Comparison of ENCODE assay signal across 1 cellular context in the genomic region with DNA sequence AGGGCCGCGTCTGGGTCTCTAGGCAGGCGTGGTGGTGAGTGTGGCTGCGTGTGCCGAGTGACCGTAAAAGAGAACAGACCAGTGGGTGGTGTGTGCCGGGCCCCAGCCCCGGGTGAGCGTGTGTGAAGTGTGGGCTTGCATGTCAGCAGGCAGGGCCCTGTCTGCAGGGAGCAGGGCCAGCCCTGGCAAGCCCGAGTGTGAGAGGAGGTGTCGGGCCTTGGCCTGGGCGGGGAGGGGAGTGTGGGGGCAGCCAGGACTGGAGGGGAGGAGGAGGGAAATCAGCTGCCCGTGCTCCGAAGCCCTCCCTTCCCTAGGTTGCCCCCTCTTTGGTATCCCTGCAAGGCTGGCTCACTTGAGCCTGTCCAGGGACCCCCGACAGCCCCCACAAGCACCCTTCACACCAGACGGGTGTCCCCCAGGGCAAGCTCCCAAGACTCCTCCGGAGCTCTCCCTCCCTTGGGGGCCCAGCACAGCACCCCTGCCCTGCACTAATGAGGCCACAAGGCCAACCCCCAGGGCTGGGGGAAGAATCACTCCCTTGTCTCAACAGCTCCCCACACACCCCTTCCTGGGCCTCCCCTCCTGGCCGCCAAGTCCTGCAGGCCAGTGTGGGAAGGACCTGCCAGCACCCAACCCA.
TF ChIP-seq lines count a peak whose summit lies in the region.

No MANE protein-coding gene starts in this region.

TF ChIP-seq in K562, 482 proteins besides CTCF, POLR2A, EP300 and RAD21:
- no peak for TF ChIP-seq TCF3 (CRISPR knock-in tag; IDR thresholded peaks at IDR 0.05)
- no peak for TF ChIP-seq FOXA3 (CRISPR knock-in tag; conservative IDR thresholded peaks at IDR 0.05 in 1 of 2, IDR thresholded peaks at IDR 0.05 in 1 of 2)
- TF ChIP-seq, protein P1, sequence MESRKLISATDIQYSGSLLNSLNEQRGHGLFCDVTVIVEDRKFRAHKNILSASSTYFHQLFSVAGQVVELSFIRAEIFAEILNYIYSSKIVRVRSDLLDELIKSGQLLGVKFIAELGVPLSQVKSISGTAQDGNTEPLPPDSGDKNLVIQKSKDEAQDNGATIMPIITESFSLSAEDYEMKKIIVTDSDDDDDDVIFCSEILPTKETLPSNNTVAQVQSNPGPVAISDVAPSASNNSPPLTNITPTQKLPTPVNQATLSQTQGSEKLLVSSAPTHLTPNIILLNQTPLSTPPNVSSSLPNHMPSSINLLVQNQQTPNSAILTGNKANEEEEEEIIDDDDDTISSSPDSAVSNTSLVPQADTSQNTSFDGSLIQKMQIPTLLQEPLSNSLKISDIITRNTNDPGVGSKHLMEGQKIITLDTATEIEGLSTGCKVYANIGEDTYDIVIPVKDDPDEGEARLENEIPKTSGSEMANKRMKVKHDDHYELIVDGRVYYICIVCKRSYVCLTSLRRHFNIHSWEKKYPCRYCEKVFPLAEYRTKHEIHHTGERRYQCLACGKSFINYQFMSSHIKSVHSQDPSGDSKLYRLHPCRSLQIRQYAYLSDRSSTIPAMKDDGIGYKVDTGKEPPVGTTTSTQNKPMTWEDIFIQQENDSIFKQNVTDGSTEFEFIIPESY (CRISPR knock-in tag; IDR thresholded peaks at IDR 0.05), result 0 out of 2 replicates have a peak, but pooled peaks have one; percentile 34
- no peak for TF ChIP-seq CBX1 (IDR thresholded peaks at IDR 0.05; ENCODE audit: low read depth)
- no peak for TF ChIP-seq NR4A1 (CRISPR knock-in tag; IDR thresholded peaks at IDR 0.05)
- TF ChIP-seq NR4A1 (tag; IDR thresholded peaks at IDR 0.05), result no peak
